ENCODE assay signal across 1 cellular context in genomic region chr13:69168436-69168835, GRCh38.
TF ChIP-seq lines count a peak whose summit lies in the region.

No MANE protein-coding gene starts in this region.

TF ChIP-seq in HepG2, 621 proteins besides CTCF, POLR2A, EP300 and RAD21 (continued from another document):
- TF ChIP-seq ZXDC (CRISPR knock-in tag; IDR thresholded peaks at IDR 0.05) = no peak
- TF ChIP-seq MYNN (CRISPR knock-in tag; IDR thresholded peaks at IDR 0.05; ENCODE audit: low read depth) = no peak
- TF ChIP-seq AKNA (CRISPR knock-in tag; IDR thresholded peaks at IDR 0.05; ENCODE audit: borderline replicate concordance) = no peak
